Comparison of ENCODE assay signal across 1 cellular context in the genomic region with DNA sequence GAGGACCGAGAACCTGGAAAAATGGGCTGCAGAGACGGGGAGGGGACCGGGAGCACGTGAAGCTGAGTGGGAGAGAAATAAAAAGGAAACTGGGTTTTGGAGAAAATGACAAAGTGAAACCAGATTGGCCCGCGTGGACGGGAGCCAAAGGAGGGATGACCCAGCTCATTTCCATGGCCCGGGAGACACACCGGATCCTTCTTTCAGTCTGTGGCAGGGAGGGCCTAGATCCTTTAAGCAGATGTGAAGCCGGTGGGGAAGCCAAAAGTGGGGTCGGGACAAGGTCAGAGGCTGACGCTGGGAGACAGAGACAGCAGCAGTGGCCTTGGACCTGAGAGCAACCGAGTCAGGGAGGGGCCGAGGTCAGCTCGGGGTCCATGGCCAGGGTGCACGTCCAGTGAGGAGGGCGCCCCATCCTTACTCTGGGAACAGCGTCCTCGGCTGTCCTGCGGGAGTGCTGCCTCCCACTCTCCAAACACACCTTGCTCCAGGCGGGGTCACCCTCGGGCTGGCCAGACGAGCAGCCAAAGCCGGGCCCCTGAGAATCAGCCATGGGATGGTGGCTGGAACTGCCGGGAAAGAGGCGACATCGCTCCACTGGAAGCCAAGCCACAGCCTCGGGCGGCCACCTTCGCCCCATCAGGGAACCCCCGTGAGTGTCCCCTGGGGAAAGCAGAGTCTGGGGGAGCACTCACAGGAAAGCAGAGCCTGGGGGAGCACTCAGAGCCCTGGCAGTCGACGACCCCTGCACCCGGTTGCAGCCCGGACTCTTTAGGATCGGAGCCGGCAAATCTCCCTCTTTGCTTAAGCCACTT.
TF ChIP-seq lines count a peak whose summit lies in the region.

No MANE protein-coding gene starts in this region.

TF ChIP-seq in H1, 55 proteins besides CTCF, POLR2A, EP300 and RAD21:
- TF ChIP-seq RNF2 (IDR thresholded peaks at IDR 0.05; ENCODE audit: borderline replicate concordance, low read depth, low read length, missing control alignments, poor library complexity, severe bottlenecking): no peak
- TF ChIP-seq SIRT6 (IDR thresholded peaks at IDR 0.05; ENCODE audit: low read length): no peak
- TF ChIP-seq SIN3A (conservative IDR thresholded peaks at IDR 0.05 in 1 of 2, IDR thresholded peaks at IDR 0.05 in 1 of 2; ENCODE audit: low read depth in 1 of 2, low read length in 2 of 2): no peak
- TF ChIP-seq SIX5 (IDR thresholded peaks at IDR 0.05; ENCODE audit: low read depth, low read length): no peak
- no peak for TF ChIP-seq TCF12 (IDR thresholded peaks at IDR 0.05; ENCODE audit: low read depth, low read length)
- TF ChIP-seq GABPA (IDR thresholded peaks at IDR 0.05; ENCODE audit: borderline replicate concordance, insufficient read depth, low read length): no peak
- TF ChIP-seq SUZ12 (IDR thresholded peaks at IDR 0.05; ENCODE audit: low read length): no peak
- TF ChIP-seq HDAC2 (IDR thresholded peaks at IDR 0.05; ENCODE audit: borderline replicate concordance in 1 of 2, low read depth in 2 of 2, low read length in 2 of 2): no peak
- no peak for TF ChIP-seq SP1 (IDR thresholded peaks at IDR 0.05; ENCODE audit: low read depth, low read length)
- no peak for TF ChIP-seq TAF1 (IDR thresholded peaks at IDR 0.05; ENCODE audit: low read depth, low read length)
- TF ChIP-seq CHD2 (IDR thresholded peaks at IDR 0.05; ENCODE audit: low read length): no peak
- TF ChIP-seq TEAD4 (IDR thresholded peaks at IDR 0.05; ENCODE audit: low read depth, low read length): no peak
- TF ChIP-seq POLR2AphosphoS5 (IDR thresholded peaks at IDR 0.05; ENCODE audit: low read depth, low read length): no peak
- no peak for TF ChIP-seq YY1 (IDR thresholded peaks at IDR 0.05; ENCODE audit: low read depth, low read length)
- TF ChIP-seq BCL11A (IDR thresholded peaks at IDR 0.05; ENCODE audit: low read depth in 2 of 2, low read length in 2 of 2): no peak
- TF ChIP-seq FOSL1 (IDR thresholded peaks at IDR 0.05; ENCODE audit: insufficient read depth, low read depth, low read length): no peak
